18 cellular contexts compared by ENCODE assay signal in genomic region chr6:100057941-100058340, GRCh38.
DNase-seq lines count a peak whose midpoint lies in the region; ATAC-seq, FAIRE-seq and TF ChIP-seq lines count a peak whose summit lies in the region.
"Had no signal": no experiment of that assay in that cellular context is flagged by ENCODE, and none has a peak within 500 bp of the region (broad histone marks: within the 10 kb centered on the region; RNA-seq: fewer than 3 reads in every experiment).

No MANE protein-coding gene starts in this region.

- H3K4me1 Mint-ChIP-seq in activated naive CD4-positive, alpha-beta T cell treated with anti-CD3 and anti-CD28 coated beads for 36 hours (ENCODE audit: low read depth), result no peaks in the 10 kb centered on the region
- H3K4me1 Mint-ChIP-seq: B cell had no signal

- no peak overlapping the region for H2BK15ac ChIP-seq in IMR-90 (ENCODE audit: low read depth, low read length)

- H3K36me3 Mint-ChIP-seq in activated naive CD4-positive, alpha-beta T cell treated with anti-CD3 and anti-CD28 coated beads for 36 hours (ENCODE audit: low read depth), result no peaks in the 10 kb centered on the region
- H3K36me3 Mint-ChIP-seq: CD8-positive, alpha-beta T cell had no signal

- POLR2A ChIA-PET in IMR-90 (lab: Charles Lee; ENCODE audit: unreplicated experiment), result no interaction called here

- H3K18ac ChIP-seq in IMR-90 (ENCODE audit: low read depth, low read length), result no peak overlapping the region

- H2BK120ac ChIP-seq in IMR-90 (ENCODE audit: low read depth, low read length), result no peak overlapping the region

- no peak for TF ChIP-seq RAD21 in IMR-90 (IDR thresholded peaks at IDR 0.05; ENCODE audit: low read length)

- H3K79me1 ChIP-seq in IMR-90 (ENCODE audit: low read depth in 1 of 2, low read length in 2 of 2), result no peaks in the 10 kb centered on the region

- H3K4me3 Mint-ChIP-seq in activated naive CD4-positive, alpha-beta T cell treated with anti-CD3 and anti-CD28 coated beads for 36 hours, result no peak overlapping the region
- H3K4me3 Mint-ChIP-seq: B cell; CD8-positive, alpha-beta T cell had no signal

- H3K36me3 ChIP-seq in IMR-90 (ENCODE audit: control insufficient read depth, insufficient read depth, low read length) (no peaks in the 10 kb centered on the region), bronchial epithelial cell (ENCODE audit: control insufficient read depth, insufficient read depth, low read length) (no peaks in the 10 kb centered on the region)
- H3K36me3 ChIP-seq: SJSA1 had no signal

- H4K20me1 ChIP-seq in IMR-90 (ENCODE audit: insufficient read depth, low read length), result no peaks in the 10 kb centered on the region

- H3K56ac ChIP-seq in IMR-90 (ENCODE audit: extremely low read depth, insufficient read depth, low read length), result no peak overlapping the region

- no peak overlapping the region for H4K91ac ChIP-seq in IMR-90 (ENCODE audit: insufficient read depth, low read depth, low read length)

- H4K5ac ChIP-seq in IMR-90 (ENCODE audit: low read depth, low read length), result no peak overlapping the region

- 58% methylated on average over 1 of the region's 2 CpGs; no CpG with 5 or more reads in 1 of the 2 experiments for WGBS in IMR-90 (ENCODE audit: extremely low coverage in 2 of 2, insufficient read length in 1 of 2), 2 experiments

- no peak overlapping the region for H3K27ac Mint-ChIP-seq in activated naive CD4-positive, alpha-beta T cell treated with anti-CD3 and anti-CD28 coated beads for 36 hours
- H3K27ac Mint-ChIP-seq: B cell; CD8-positive, alpha-beta T cell had no signal

- no TSS peak for BruUV-seq in IMR-90 (replicated peaks; lab: Mats Ljungman, UMichigan)

- H3K9me1 ChIP-seq in IMR-90 (ENCODE audit: insufficient read depth, low read length), result no peaks in the 10 kb centered on the region

- H3K9ac ChIP-seq in IMR-90 (ENCODE audit: low read depth, low read length), result no peak overlapping the region

- H3K4me3 ChIP-seq in IMR-90 (ENCODE audit: insufficient read depth, low read depth, low read length) (no peak overlapping the region), bronchial epithelial cell (ENCODE audit: low read depth, low read length) (no peak overlapping the region)
- H3K4me3 ChIP-seq: SJSA1 had no signal

- TF ChIP-seq CTCF in IMR-90 (conservative IDR thresholded peaks at IDR 0.05; ENCODE audit: low read depth, low read length) (no peak), bronchial epithelial cell (IDR thresholded peaks at IDR 0.05; ENCODE audit: insufficient read depth, low read length, severe bottlenecking) (no peak), GM10266 (IDR thresholded peaks at IDR 0.05; ENCODE audit: control insufficient read depth, insufficient read depth, low read depth, missing control alignments) (no peak)

- H3K9me3 Mint-ChIP-seq in activated naive CD4-positive, alpha-beta T cell treated with anti-CD3 and anti-CD28 coated beads for 36 hours, result peaks cover 4% of the 10 kb centered on the region
- H3K9me3 Mint-ChIP-seq: CD8-positive, alpha-beta T cell had no signal

- no peaks in the 10 kb centered on the region for H3K4me1 ChIP-seq in IMR-90 (ENCODE audit: control insufficient read depth, insufficient read depth, low read length)
- H3K4me1 ChIP-seq: SJSA1 had no signal

- in situ Hi-C loops in IMR-90 (cut with MboI; ENCODE audit: low sequenced_read_pairs), result no loop called here

- H2AK5ac ChIP-seq in IMR-90 (ENCODE audit: low read depth, low read length), result no peak overlapping the region

- DNase-seq in ELR (ENCODE audit: low read depth), result peak; percentile 29
- DNase-seq in IMR-90, result peak; percentile 12
- peak; percentile 32 for DNase-seq in bronchial epithelial cell (ENCODE audit: low read depth)
- DNase-seq in renal cortical epithelial cell (ENCODE audit: low read depth), result peak; percentile 8
- DNase-seq in 8988T, result no peak
- no peak for DNase-seq in GM10266 (ENCODE audit: extremely low spot score)
- no peak for DNase-seq in activated naive CD4-positive, alpha-beta T cell treated with anti-CD3 and anti-CD28 coated beads for 36 hours
- DNase-seq: CD8-positive, alpha-beta T cell; DND-41; NCI-H1417 treated with DMSO at 0.1 percent for 48 hours; NCI-H1930; NCI-H69; NK-92 treated with Interleukin-12 subunit alpha and Interleukin-12 subunit beta, amount 100 ng/mL, for 24 hours; OCI-M1 had no signal

- intact Hi-C loops in IMR-90 (cut with micrococcal nuclease), result no loop called here
- intact Hi-C loops in activated naive CD4-positive, alpha-beta T cell treated with anti-CD3 and anti-CD28 coated beads for 36 hours (cut with micrococcal nuclease), result no loop called here

- no peaks in the 10 kb centered on the region for H3K9me3 ChIP-seq in IMR-90 (ENCODE audit: control insufficient read depth, insufficient read depth, low read length)
- H3K9me3 ChIP-seq: SJSA1 had no signal

- H3K27me3 ChIP-seq in IMR-90 (ENCODE audit: control insufficient read depth, insufficient read depth, low read length), result no peaks in the 10 kb centered on the region; the same call in 1 of the 2 replicates
- H3K27me3 ChIP-seq in bronchial epithelial cell (ENCODE audit: control insufficient read depth, insufficient read depth, low read length), result no peaks in the 10 kb centered on the region

- no peak overlapping the region for H4K8ac ChIP-seq in IMR-90 (ENCODE audit: low read depth in 2 of 2, low read length in 2 of 2)

- H2AFZ ChIP-seq in IMR-90 (replicated peaks; ENCODE audit: low read length, poor library complexity), result no peak overlapping the region

- no peak overlapping the region for H3K23ac ChIP-seq in IMR-90 (ENCODE audit: low read depth, low read length)

- no peak overlapping the region for H2BK5ac ChIP-seq in IMR-90 (ENCODE audit: low read depth, low read length, poor library complexity, severe bottlenecking)

- peak; percentile 21; the same call in 1 of the 2 replicates for ATAC-seq in IMR-90 (ENCODE audit: low read depth)
- ATAC-seq: CD8-positive, alpha-beta T cell had no signal

- CTCF ChIA-PET in IMR-90 (lab: Yijun Ruan, JAX), result no interaction called here
- CTCF ChIA-PET in activated naive CD4-positive, alpha-beta T cell treated with anti-CD3 and anti-CD28 coated beads for 36 hours (lab: Charles Lee), result no interaction called here

- H3K27me3 Mint-ChIP-seq in activated naive CD4-positive, alpha-beta T cell treated with anti-CD3 and anti-CD28 coated beads for 36 hours (ENCODE audit: low read depth), result peaks cover 5% of the 10 kb centered on the region
- H3K27me3 Mint-ChIP-seq: B cell had no signal

- dilution Hi-C loops in IMR-90 (cut with HindIII; ENCODE audit: low sequenced_read_pairs, unreplicated experiment), result no loop called here

- H3K27ac ChIP-seq in IMR-90 (ENCODE audit: insufficient read depth, low read length), result no peak overlapping the region
- H3K27ac ChIP-seq: RWPE1, SJSA1 had no signal

- no peak overlapping the region for H3K4ac ChIP-seq in IMR-90 (ENCODE audit: low read depth, low read length)

- no peak overlapping the region for H3K14ac ChIP-seq in IMR-90 (replicated peaks; ENCODE audit: low read depth, low read length)

- FAIRE-seq in bronchial epithelial cell (lab: Jason Lieb, UNC), result no peak
- FAIRE-seq: D721Med had no signal

- H2AK9ac ChIP-seq in IMR-90 (replicated peaks; ENCODE audit: low read depth, low read length, poor library complexity), result no peak overlapping the region

- H3K4me2 ChIP-seq in IMR-90 (ENCODE audit: low read depth, low read length), result no peak overlapping the region

- H2BK20ac ChIP-seq in IMR-90 (ENCODE audit: low read depth, low read length), result no peak overlapping the region

- no peak for TF ChIP-seq POLR2A in IMR-90 (IDR thresholded peaks at IDR 0.05; ENCODE audit: low read depth, low read length)

TF ChIP-seq in IMR-90, 13 proteins besides CTCF, POLR2A, EP300 and RAD21:
- TF ChIP-seq CHD1 (IDR thresholded peaks at IDR 0.05; ENCODE audit: low read depth, low read length), result no peak
- no peak for TF ChIP-seq SMC3 (IDR thresholded peaks at IDR 0.05; ENCODE audit: low read depth, low read length)
- TF ChIP-seq MAZ (IDR thresholded peaks at IDR 0.05; ENCODE audit: borderline replicate concordance, low read depth, low read length), result no peak
- no peak for TF ChIP-seq MAFK (IDR thresholded peaks at IDR 0.05; ENCODE audit: low read depth, low read length)
- no peak for TF ChIP-seq RFX5 (IDR thresholded peaks at IDR 0.05; ENCODE audit: low read depth, low read length)
- no peak for TF ChIP-seq MXI1 (IDR thresholded peaks at IDR 0.05; ENCODE audit: borderline replicate concordance, low read depth, low read length)
- no peak for TF ChIP-seq RCOR1 (IDR thresholded peaks at IDR 0.05; ENCODE audit: insufficient replicate concordance, low read length)
- TF ChIP-seq ELK1 (IDR thresholded peaks at IDR 0.05; ENCODE audit: borderline replicate concordance, low read depth, low read length), result no peak
- TF ChIP-seq FOS (IDR thresholded peaks at IDR 0.05; ENCODE audit: low read depth, low read length), result no peak
- no peak for TF ChIP-seq USF2 (IDR thresholded peaks at IDR 0.05; ENCODE audit: low read depth, low read length)
- TF ChIP-seq BHLHE40 (IDR thresholded peaks at IDR 0.05; ENCODE audit: low read depth, low read length), result no peak
- TF ChIP-seq NFE2L2 (IDR thresholded peaks at IDR 0.05; ENCODE audit: low read depth, low read length), result no peak
- no peak for TF ChIP-seq CEBPB (IDR thresholded peaks at IDR 0.05; ENCODE audit: low read depth, low read length)

Comparison
In these comparisons a context has a peak if more than half of its experiments do, and no peak if none do; other contexts are left out.
1. DNase-seq: peak in ELR (single experiment), IMR-90 (single experiment), bronchial epithelial cell (single experiment) and renal cortical epithelial cell (single experiment); none in 8988T (single experiment), GM10266 (single experiment) and activated naive CD4-positive, alpha-beta T cell treated with anti-CD3 and anti-CD28 coated beads for 36 hours (single experiment).